In the genomic region with DNA sequence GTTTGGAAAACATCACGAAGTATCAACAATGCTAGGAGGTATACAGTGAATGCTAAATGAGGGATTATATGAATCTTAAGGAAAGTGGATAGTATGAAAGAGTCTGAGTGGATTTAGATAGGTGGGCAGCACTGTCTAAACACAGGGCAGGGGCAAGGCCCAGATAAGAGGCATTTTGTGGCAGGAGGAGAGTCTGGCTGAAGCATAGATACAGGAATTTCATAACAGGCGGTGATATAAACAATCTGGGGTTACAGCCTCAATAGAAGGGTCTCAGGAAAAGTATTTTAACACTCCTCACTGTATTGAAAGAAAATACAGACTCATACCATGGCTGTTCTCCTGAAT, we compare ENCODE assay signal across 2 cellular contexts.
TF ChIP-seq lines count a peak whose summit lies in the region.

No MANE protein-coding gene starts in this region.

TF ChIP-seq in A549, 52 proteins besides CTCF, POLR2A, EP300 and RAD21 (continued from another document):
- TF ChIP-seq MAZ (IDR thresholded peaks at IDR 0.05; ENCODE audit: borderline replicate concordance, low read depth, low read length), result no peak
- TF ChIP-seq, protein P1, sequence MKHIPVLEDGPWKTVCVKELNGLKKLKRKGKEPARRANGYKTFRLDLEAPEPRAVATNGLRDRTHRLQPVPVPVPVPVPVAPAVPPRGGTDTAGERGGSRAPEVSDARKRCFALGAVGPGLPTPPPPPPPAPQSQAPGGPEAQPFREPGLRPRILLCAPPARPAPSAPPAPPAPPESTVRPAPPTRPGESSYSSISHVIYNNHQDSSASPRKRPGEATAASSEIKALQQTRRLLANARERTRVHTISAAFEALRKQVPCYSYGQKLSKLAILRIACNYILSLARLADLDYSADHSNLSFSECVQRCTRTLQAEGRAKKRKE (CRISPR knock-in tag; IDR thresholded peaks at IDR 0.05; ENCODE audit: low read depth), result no peak
- no peak for TF ChIP-seq TP53 (CRISPR knock-in tag; IDR thresholded peaks at IDR 0.05)
- no peak for TF ChIP-seq ESRRA (IDR thresholded peaks at IDR 0.05; ENCODE audit: borderline replicate concordance, low read length)
- no peak for TF ChIP-seq BHLHE40 (IDR thresholded peaks at IDR 0.05; ENCODE audit: low read depth, low read length)
- TF ChIP-seq GATA3 (IDR thresholded peaks at IDR 0.05; ENCODE audit: borderline replicate concordance), result no peak
- TF ChIP-seq, protein P2, sequence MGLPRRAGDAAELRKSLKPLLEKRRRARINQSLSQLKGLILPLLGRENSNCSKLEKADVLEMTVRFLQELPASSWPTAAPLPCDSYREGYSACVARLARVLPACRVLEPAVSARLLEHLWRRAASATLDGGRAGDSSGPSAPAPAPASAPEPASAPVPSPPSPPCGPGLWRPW (IDR thresholded peaks at IDR 0.05), result no peak
- TF ChIP-seq CBX2 (IDR thresholded peaks at IDR 0.05; ENCODE audit: borderline replicate concordance, low read depth), result no peak
- TF ChIP-seq JUN (IDR thresholded peaks at IDR 0.05), result no peak
- TF ChIP-seq SREBF2 (IDR thresholded peaks at IDR 0.05), result no peak
- no peak for TF ChIP-seq JUNB (IDR thresholded peaks at IDR 0.05)
- TF ChIP-seq HDAC2 (IDR thresholded peaks at IDR 0.05), result no peak

TF ChIP-seq in WTC11, 78 proteins besides CTCF, POLR2A, EP300 and RAD21 (continued from another document):
- TF ChIP-seq, protein P3, sequence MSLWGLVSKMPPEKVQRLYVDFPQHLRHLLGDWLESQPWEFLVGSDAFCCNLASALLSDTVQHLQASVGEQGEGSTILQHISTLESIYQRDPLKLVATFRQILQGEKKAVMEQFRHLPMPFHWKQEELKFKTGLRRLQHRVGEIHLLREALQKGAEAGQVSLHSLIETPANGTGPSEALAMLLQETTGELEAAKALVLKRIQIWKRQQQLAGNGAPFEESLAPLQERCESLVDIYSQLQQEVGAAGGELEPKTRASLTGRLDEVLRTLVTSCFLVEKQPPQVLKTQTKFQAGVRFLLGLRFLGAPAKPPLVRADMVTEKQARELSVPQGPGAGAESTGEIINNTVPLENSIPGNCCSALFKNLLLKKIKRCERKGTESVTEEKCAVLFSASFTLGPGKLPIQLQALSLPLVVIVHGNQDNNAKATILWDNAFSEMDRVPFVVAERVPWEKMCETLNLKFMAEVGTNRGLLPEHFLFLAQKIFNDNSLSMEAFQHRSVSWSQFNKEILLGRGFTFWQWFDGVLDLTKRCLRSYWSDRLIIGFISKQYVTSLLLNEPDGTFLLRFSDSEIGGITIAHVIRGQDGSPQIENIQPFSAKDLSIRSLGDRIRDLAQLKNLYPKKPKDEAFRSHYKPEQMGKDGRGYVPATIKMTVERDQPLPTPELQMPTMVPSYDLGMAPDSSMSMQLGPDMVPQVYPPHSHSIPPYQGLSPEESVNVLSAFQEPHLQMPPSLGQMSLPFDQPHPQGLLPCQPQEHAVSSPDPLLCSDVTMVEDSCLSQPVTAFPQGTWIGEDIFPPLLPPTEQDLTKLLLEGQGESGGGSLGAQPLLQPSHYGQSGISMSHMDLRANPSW (CRISPR knock-in tag; conservative IDR thresholded peaks at IDR 0.05; ENCODE audit: low read depth), result no peak
- TF ChIP-seq SOX15 (CRISPR knock-in tag; IDR thresholded peaks at IDR 0.05) (no peak), ZNF219 (CRISPR knock-in tag; IDR thresholded peaks at IDR 0.05; ENCODE audit: borderline replicate concordance) (no peak)
- TF ChIP-seq, protein P4, sequence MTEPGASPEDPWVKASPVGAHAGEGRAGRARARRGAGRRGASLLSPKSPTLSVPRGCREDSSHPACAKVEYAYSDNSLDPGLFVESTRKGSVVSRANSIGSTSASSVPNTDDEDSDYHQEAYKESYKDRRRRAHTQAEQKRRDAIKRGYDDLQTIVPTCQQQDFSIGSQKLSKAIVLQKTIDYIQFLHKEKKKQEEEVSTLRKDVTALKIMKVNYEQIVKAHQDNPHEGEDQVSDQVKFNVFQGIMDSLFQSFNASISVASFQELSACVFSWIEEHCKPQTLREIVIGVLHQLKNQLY (CRISPR knock-in tag; IDR thresholded peaks at IDR 0.05), result no peak
- TF ChIP-seq, protein P5, sequence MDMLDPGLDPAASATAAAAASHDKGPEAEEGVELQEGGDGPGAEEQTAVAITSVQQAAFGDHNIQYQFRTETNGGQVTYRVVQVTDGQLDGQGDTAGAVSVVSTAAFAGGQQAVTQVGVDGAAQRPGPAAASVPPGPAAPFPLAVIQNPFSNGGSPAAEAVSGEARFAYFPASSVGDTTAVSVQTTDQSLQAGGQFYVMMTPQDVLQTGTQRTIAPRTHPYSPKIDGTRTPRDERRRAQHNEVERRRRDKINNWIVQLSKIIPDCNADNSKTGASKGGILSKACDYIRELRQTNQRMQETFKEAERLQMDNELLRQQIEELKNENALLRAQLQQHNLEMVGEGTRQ (CRISPR knock-in tag; IDR thresholded peaks at IDR 0.05), result no peak
- TF ChIP-seq, protein P6, sequence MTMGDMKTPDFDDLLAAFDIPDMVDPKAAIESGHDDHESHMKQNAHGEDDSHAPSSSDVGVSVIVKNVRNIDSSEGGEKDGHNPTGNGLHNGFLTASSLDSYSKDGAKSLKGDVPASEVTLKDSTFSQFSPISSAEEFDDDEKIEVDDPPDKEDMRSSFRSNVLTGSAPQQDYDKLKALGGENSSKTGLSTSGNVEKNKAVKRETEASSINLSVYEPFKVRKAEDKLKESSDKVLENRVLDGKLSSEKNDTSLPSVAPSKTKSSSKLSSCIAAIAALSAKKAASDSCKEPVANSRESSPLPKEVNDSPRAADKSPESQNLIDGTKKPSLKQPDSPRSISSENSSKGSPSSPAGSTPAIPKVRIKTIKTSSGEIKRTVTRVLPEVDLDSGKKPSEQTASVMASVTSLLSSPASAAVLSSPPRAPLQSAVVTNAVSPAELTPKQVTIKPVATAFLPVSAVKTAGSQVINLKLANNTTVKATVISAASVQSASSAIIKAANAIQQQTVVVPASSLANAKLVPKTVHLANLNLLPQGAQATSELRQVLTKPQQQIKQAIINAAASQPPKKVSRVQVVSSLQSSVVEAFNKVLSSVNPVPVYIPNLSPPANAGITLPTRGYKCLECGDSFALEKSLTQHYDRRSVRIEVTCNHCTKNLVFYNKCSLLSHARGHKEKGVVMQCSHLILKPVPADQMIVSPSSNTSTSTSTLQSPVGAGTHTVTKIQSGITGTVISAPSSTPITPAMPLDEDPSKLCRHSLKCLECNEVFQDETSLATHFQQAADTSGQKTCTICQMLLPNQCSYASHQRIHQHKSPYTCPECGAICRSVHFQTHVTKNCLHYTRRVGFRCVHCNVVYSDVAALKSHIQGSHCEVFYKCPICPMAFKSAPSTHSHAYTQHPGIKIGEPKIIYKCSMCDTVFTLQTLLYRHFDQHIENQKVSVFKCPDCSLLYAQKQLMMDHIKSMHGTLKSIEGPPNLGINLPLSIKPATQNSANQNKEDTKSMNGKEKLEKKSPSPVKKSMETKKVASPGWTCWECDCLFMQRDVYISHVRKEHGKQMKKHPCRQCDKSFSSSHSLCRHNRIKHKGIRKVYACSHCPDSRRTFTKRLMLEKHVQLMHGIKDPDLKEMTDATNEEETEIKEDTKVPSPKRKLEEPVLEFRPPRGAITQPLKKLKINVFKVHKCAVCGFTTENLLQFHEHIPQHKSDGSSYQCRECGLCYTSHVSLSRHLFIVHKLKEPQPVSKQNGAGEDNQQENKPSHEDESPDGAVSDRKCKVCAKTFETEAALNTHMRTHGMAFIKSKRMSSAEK (CRISPR knock-in tag; IDR thresholded peaks at IDR 0.05; ENCODE audit: borderline replicate concordance), result no peak
- TF ChIP-seq, protein P7, sequence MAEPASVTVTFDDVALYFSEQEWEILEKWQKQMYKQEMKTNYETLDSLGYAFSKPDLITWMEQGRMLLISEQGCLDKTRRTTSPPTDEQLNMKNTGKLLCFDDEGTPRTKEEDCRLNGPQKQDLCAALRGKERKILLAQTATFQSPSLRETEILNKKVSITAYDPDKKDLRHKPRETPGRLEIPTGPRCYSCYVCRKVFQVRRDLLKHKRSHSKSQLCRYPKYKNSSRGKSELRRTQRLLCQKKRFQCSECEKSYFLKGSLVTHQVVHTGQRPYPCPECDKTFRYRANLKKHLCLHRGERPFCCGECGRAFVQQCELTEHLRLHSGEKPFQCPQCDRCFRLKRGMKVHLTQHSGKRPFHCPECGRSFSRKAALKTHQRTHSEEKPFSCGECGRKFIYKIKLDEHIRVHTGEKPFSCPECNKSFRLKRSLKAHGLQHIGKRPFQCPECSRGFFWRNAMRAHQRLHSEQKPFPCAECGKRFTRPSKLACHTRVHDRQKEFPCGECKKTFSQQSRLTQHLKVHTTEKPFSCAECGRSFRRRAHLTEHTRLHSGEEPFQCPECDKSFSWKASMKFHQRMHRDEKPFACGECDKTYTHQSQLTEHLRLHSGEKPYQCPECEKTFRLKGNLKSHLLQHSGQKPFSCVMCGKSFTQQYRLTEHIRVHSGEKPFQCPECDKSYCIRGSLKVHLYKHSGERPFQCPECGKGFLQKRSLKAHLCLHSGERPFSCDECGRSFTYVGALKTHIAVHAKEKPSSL (CRISPR knock-in tag; conservative IDR thresholded peaks at IDR 0.05), result no peak
